ENCODE assay signal across 9 cellular contexts in the genomic region with DNA sequence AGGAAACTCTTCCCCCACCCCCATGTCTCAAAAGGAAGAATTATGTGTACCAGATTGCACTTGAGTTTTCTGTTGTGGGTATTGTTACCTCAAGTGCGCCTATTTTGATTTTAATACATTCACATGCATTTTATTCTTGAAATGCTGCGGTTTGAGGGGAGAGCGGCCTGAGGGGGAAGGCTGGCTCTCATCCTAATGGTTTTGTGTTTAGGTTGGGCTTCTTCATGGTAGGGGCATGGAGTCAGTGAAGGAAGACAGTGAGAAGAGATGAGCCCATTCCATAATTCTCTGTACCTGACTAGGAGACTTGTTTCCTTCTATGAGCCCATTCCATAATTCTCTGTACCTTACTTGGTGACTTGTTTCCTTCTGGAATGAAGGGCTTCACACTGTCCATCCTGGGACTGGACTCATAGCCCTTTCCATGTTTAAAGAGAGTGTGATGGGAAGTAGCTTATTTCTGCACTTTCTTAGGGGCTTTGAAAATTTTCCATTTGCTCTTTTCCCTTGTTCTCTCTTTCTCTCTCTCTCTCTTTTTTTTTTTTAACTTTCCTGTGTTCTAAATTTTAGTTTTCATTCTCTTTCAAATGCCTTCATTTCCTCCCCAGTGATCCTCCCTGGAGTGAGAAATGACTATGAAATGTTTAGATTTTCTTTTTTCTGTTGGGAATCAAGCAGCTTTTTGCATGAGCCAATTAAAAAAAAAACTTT. TPM values are rescaled to one million over a fixed set of nuclear protein-coding genes. Genes with fewer than 3 reads are reported as not detected.
DNase-seq lines count a peak whose midpoint lies in the region; ATAC-seq and TF ChIP-seq lines count a peak whose summit lies in the region.
"Had no signal": no experiment of that assay in that cellular context is flagged by ENCODE, and none has a peak within 500 bp of the region (broad histone marks: within the 10 kb centered on the region; RNA-seq: fewer than 3 reads in every experiment).

No MANE protein-coding gene starts in this region.

- TF ChIP-seq POLR2A in HCT116 (IDR thresholded peaks at IDR 0.05; ENCODE audit: borderline replicate concordance, extremely low read depth, insufficient read depth, insufficient read length): no peak

- H3K36me3 ChIP-seq in CD4-positive, alpha-beta memory T cell (ENCODE audit: insufficient read depth, low read length): no peaks in the 10 kb centered on the region
- 0 out of 4 replicates have a peak, but pooled peaks cover 0 to 2% of the 10 kb centered on the region in 2 experiments for H3K36me3 ChIP-seq in HCT116 (ENCODE audit: control insufficient read depth in 1 of 2, insufficient read depth in 2 of 2, low read length in 2 of 2)

- intact Hi-C loops in CD4-positive, alpha-beta memory T cell (cut with micrococcal nuclease): no loop called here
- intact Hi-C loops in HCT116 (cut with micrococcal nuclease): loop anchor here (10.0 kb wide), 1 partner anchor 85 kb away; no protein-coding TSS in a partner anchor

- H3K27ac ChIP-seq in CD4-positive, alpha-beta memory T cell (ENCODE audit: low read depth, low read length): no peak overlapping the region
- H3K27ac ChIP-seq in HCT116 (ENCODE audit: low read depth, low read length): no peak overlapping the region
- H3K27ac ChIP-seq in substantia nigra (ENCODE audit: low read depth, low read length, poor library complexity, severe bottlenecking): no peak overlapping the region

- RAD21 ChIA-PET in HCT116 (lab: Charles Lee; ENCODE audit: low non-redundant PET in 1 of 2, low total read pairs in 2 of 2, uncharacterized antibody in 2 of 2, unreplicated experiment in 2 of 2): no interaction called here

- peaks cover 9 to 18% (median 14%) of the 10 kb centered on the region in 4 donors for H3K4me1 Mint-ChIP-seq in CD4-positive, alpha-beta memory T cell
- H3K4me1 Mint-ChIP-seq in chondrocyte (ENCODE audit: low read depth) (peaks cover 22% of the 10 kb centered on the region), nephron progenitor cell (peaks cover 21% of the 10 kb centered on the region)

- no peak overlapping the region for H3K27ac Mint-ChIP-seq in CD4-positive, alpha-beta memory T cell
- peak overlapping the region; percentile 85 for H3K27ac Mint-ChIP-seq in chondrocyte (ENCODE audit: unreplicated experiment)
- H3K27ac Mint-ChIP-seq in nephron progenitor cell: no peak overlapping the region

- no peaks in the 10 kb centered on the region for H3K9me3 ChIP-seq in CD4-positive, alpha-beta memory T cell (ENCODE audit: control insufficient read depth in 1 of 2, low read length in 2 of 2)
- H3K9me3 ChIP-seq in HCT116 (ENCODE audit: control insufficient read depth in 1 of 2, insufficient read depth in 1 of 2, low read depth in 1 of 2, low read length in 2 of 2): no peaks in the 10 kb centered on the region

- no peak for DNase-seq in CD4-positive, alpha-beta memory T cell
- DNase-seq in HCT116 (ENCODE audit: low read depth, low spot score) (no peak), chondrocyte (ENCODE audit: low spot score) (no peak), nephron progenitor cell (no peak), OCI-M2 (lab: John Stamatoyannopoulos, UW; ENCODE audit: unreplicated experiment) (no peak), iPS-NIHi7 (ENCODE audit: extremely low spot score) (no peak), SW480 (ENCODE audit: low spot score) (no peak), substantia nigra (lab: John Stamatoyannopoulos, UW) (no peak)
- DNase-seq: Karpas-422 had no signal

- H3K79me2 ChIP-seq in HCT116 (ENCODE audit: insufficient read depth, low read length): peaks cover 58% of the 10 kb centered on the region

- peaks cover 0 to 2% (median 0%) of the 10 kb centered on the region in 8 donors for H3K9me3 Mint-ChIP-seq in CD4-positive, alpha-beta memory T cell
- H3K9me3 Mint-ChIP-seq in chondrocyte (ENCODE audit: low read depth): no peaks in the 10 kb centered on the region
- no peaks in the 10 kb centered on the region for H3K9me3 Mint-ChIP-seq in nephron progenitor cell

- BruUV-seq in HCT116 (replicated peaks; lab: Mats Ljungman, UMichigan): no TSS peak

- ATAC-seq in HCT116: no peak

- no peak overlapping the region for H3K4me3 ChIP-seq in CD4-positive, alpha-beta memory T cell (ENCODE audit: low read length in 2 of 2)
- peak overlapping the region; percentile 70 to 87; a peak in 3 of 4 replicates for H3K4me3 ChIP-seq in HCT116 (replicated peaks in 1 of 2; ENCODE audit: low read depth in 1 of 2, low read length in 2 of 2)

- no peak for TF ChIP-seq RAD21 in HCT116 (IDR thresholded peaks at IDR 0.05; ENCODE audit: low read depth)

- no peak overlapping the region for H2AFZ ChIP-seq in HCT116 (ENCODE audit: low read depth, low read length, poor library complexity, severe bottlenecking)

- peaks cover 34 to 43% of the 10 kb centered on the region in 2 donors for H3K27me3 Mint-ChIP-seq in CD4-positive, alpha-beta memory T cell
- H3K27me3 Mint-ChIP-seq in chondrocyte (ENCODE audit: low read depth) (peaks cover 4% of the 10 kb centered on the region), nephron progenitor cell (ENCODE audit: low read depth, poor library complexity) (peaks cover 49% of the 10 kb centered on the region)

- H4K20me1 ChIP-seq in HCT116 (ENCODE audit: insufficient read depth): no peaks in the 10 kb centered on the region

- peaks cover 14% of the 10 kb centered on the region for H3K4me1 ChIP-seq in CD4-positive, alpha-beta memory T cell (ENCODE audit: insufficient read depth, low read length)
- peaks cover 9 to 28% of the 10 kb centered on the region in 2 experiments for H3K4me1 ChIP-seq in HCT116 (ENCODE audit: control insufficient read depth in 1 of 2, insufficient read depth in 2 of 2, low read length in 2 of 2)

- CTCF ChIA-PET in CD4-positive, alpha-beta memory T cell (lab: Charles Lee; ENCODE audit: partially characterized antibody): no interaction called here
- CTCF ChIA-PET in HCT116 (lab: Charles Lee): no interaction called here

- H3K4me3 Mint-ChIP-seq in CD4-positive, alpha-beta memory T cell: peak overlapping the region; percentile 20 to 94 (median 84)
- H3K4me3 Mint-ChIP-seq in chondrocyte (ENCODE audit: unreplicated experiment): peak overlapping the region; percentile 82
- H3K4me3 Mint-ChIP-seq in nephron progenitor cell: peak overlapping the region; percentile 91

- no peaks in the 10 kb centered on the region for H3K9me2 ChIP-seq in HCT116 (ENCODE audit: insufficient read depth)

- no peak overlapping the region for H3K9ac ChIP-seq in HCT116 (ENCODE audit: low read length)

- peak overlapping the region; percentile 96 for H3K4me2 ChIP-seq in HCT116 (ENCODE audit: low read length)

- POLR2A ChIA-PET in CD4-positive, alpha-beta memory T cell (lab: Charles Lee; ENCODE audit: partially characterized antibody): no interaction called here
- POLR2A ChIA-PET in HCT116 (lab: Charles Lee): no interaction called here

- H3K36me3 Mint-ChIP-seq in CD4-positive, alpha-beta memory T cell: no peaks in the 10 kb centered on the region
- peaks cover 5% of the 10 kb centered on the region for H3K36me3 Mint-ChIP-seq in chondrocyte (ENCODE audit: low read depth)
- H3K36me3 Mint-ChIP-seq in nephron progenitor cell (ENCODE audit: low read depth): peaks cover 20% of the 10 kb centered on the region

- TF ChIP-seq CTCF in HCT116 (IDR thresholded peaks at IDR 0.05 in 2 of 3, conservative IDR thresholded peaks at IDR 0.05 in 1 of 3; ENCODE audit: borderline replicate concordance in 1 of 3, insufficient read depth in 1 of 3, low read depth in 2 of 3, low read length in 2 of 3) (no peak), chondrocyte (IDR thresholded peaks at IDR 0.05) (no peak), nephron progenitor cell (IDR thresholded peaks at IDR 0.05) (no peak)

- peaks cover 5% of the 10 kb centered on the region for H3K27me3 ChIP-seq in CD4-positive, alpha-beta memory T cell (ENCODE audit: insufficient read depth, low read length)
- H3K27me3 ChIP-seq in HCT116 (ENCODE audit: insufficient read depth, low read length): no peaks in the 10 kb centered on the region

TF ChIP-seq in HCT116, 20 proteins besides CTCF, POLR2A, EP300 and RAD21:
- no peak for TF ChIP-seq TCF7L2 (IDR thresholded peaks at IDR 0.05; ENCODE audit: borderline replicate concordance, extremely low read depth, insufficient read depth, insufficient read length)
- no peak for TF ChIP-seq YY1 (IDR thresholded peaks at IDR 0.05; ENCODE audit: extremely low read depth, insufficient replicate concordance, low read depth, low read length)
- no peak for TF ChIP-seq ELF1 (IDR thresholded peaks at IDR 0.05; ENCODE audit: borderline replicate concordance, low read depth)
- TF ChIP-seq CBX3 (IDR thresholded peaks at IDR 0.05; ENCODE audit: low read depth): no peak
- no peak for TF ChIP-seq EZH2 (IDR thresholded peaks at IDR 0.05)
- no peak for TF ChIP-seq ZNF274 (IDR thresholded peaks at IDR 0.05; ENCODE audit: low read depth, low read length)
- no peak for TF ChIP-seq SP1 (IDR thresholded peaks at IDR 0.05; ENCODE audit: low read depth)
- TF ChIP-seq, protein P1, sequence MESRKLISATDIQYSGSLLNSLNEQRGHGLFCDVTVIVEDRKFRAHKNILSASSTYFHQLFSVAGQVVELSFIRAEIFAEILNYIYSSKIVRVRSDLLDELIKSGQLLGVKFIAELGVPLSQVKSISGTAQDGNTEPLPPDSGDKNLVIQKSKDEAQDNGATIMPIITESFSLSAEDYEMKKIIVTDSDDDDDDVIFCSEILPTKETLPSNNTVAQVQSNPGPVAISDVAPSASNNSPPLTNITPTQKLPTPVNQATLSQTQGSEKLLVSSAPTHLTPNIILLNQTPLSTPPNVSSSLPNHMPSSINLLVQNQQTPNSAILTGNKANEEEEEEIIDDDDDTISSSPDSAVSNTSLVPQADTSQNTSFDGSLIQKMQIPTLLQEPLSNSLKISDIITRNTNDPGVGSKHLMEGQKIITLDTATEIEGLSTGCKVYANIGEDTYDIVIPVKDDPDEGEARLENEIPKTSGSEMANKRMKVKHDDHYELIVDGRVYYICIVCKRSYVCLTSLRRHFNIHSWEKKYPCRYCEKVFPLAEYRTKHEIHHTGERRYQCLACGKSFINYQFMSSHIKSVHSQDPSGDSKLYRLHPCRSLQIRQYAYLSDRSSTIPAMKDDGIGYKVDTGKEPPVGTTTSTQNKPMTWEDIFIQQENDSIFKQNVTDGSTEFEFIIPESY (IDR thresholded peaks at IDR 0.05; ENCODE audit: extremely low read depth, insufficient replicate concordance, low read length): no peak
- TF ChIP-seq, protein P2, sequence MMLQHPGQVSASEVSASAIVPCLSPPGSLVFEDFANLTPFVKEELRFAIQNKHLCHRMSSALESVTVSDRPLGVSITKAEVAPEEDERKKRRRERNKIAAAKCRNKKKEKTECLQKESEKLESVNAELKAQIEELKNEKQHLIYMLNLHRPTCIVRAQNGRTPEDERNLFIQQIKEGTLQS (IDR thresholded peaks at IDR 0.05): no peak

RNA-seq across cellular contexts. Expression of gene AK4, which starts 1.9 kb away (rescaled TPM):
- total RNA-seq in CD4-positive, alpha-beta memory T cell: 1 to 10 TPM; 1.3 to 1.9 TPM
- polyA plus RNA-seq in CD4-positive, alpha-beta memory T cell: not detected
- 51.5 TPM for total RNA-seq in HCT116 (2021; ENCODE audit: unreplicated experiment)
- polyA plus RNA-seq in HCT116 (2012): 42.9 and 53.4 TPM in 2 replicates
- total RNA-seq in chondrocyte: 43.0 to 94.5 TPM (median 87.9 TPM) in 3 replicates

Comparison
In these comparisons a context has a peak if more than half of its experiments do, and no peak if none do; other contexts are left out.
1. H3K4me3 ChIP-seq: peak in HCT116 (2 of 2); none in CD4-positive, alpha-beta memory T cell (0 of 2).
2. RNA of gene AK4, which starts 1.9 kb away (total RNA-seq): 43.0 to 94.5 TPM in chondrocyte and 51.5 TPM in HCT116 (single experiment); 1.3 to 1.9 TPM in CD4-positive, alpha-beta memory T cell; every median in the first group is over 10 times any median in the second.
3. Peak in every context shown above with its lines, with median percentiles within 50 percentile points of each other: H3K4me3 Mint-ChIP-seq.